Comparison of ENCODE assay signal across 8 cellular contexts in the genomic region with DNA sequence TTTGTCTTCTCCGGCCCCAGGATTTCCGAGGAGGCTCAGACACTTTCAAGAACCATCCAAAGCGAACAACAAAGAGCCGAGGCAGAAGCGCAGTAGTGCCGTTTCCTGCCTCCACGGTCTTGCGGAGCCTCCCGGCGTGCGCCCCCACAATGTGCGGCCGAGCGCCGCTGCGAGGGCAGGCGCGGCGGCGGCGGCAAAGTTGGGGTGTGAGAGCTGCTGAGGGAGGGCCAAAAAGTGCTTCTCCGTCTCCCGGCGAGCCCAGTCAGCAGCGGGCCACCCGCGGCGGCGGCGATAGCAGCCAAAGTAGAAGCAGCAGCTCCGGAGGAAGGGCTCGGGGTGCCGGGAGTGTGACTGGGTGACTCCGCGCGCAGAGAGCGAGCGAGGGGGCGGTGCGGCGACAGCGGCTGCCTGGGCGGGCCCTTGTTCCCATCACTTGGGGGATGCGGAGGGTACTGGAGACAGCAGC.
DNase-seq lines count a peak whose midpoint lies in the region; ATAC-seq lines count a peak whose summit lies in the region.

No MANE protein-coding gene starts in this region.

- intact Hi-C loops in activated CD4-positive, alpha-beta T cell treated with anti-CD3 and anti-CD28 coated beads for 36 hours (cut with DNase I, micrococcal nuclease), result loop anchor here in 1 of 2 experiments (5.0 kb wide), 1 partner anchor 346 kb away; no protein-coding TSS in a partner anchor
- intact Hi-C loops in left cardiac atrium (cut with DNase I), result no loop called here

- H3K9ac ChIP-seq in trophoblast cell (ENCODE audit: low read length), result peak overlapping the region; percentile 83

- H3K27me3 Mint-ChIP-seq in activated CD4-positive, alpha-beta T cell treated with anti-CD3 and anti-CD28 coated beads for 36 hours, result peaks cover 11% of the 10 kb centered on the region
- H3K27me3 Mint-ChIP-seq in activated naive CD8-positive, alpha-beta T cell treated with anti-CD3 and anti-CD28 coated beads, Interleukin-2, amount 50 U/mL, for 24 hours, result peaks cover 17% of the 10 kb centered on the region

- H3K23ac ChIP-seq in trophoblast cell (ENCODE audit: low read length), result no peak overlapping the region

- no peak overlapping the region for H3K27ac Mint-ChIP-seq in activated CD4-positive, alpha-beta T cell treated with anti-CD3 and anti-CD28 coated beads for 36 hours
- H3K27ac Mint-ChIP-seq in activated naive CD8-positive, alpha-beta T cell treated with anti-CD3 and anti-CD28 coated beads, Interleukin-2, amount 50 U/mL, for 24 hours, result no peak overlapping the region

- H2BK12ac ChIP-seq in trophoblast cell (ENCODE audit: low read length), result peak overlapping the region; percentile 68

- peak overlapping the region; percentile 36 for H4K8ac ChIP-seq in trophoblast cell (ENCODE audit: low read depth, low read length)

- H3K79me2 ChIP-seq in trophoblast cell (ENCODE audit: control insufficient read depth, insufficient read depth, low read length, poor library complexity), result peaks cover 15% of the 10 kb centered on the region

- POLR2A ChIA-PET in activated CD4-positive, alpha-beta T cell treated with anti-CD3 and anti-CD28 coated beads for 36 hours (lab: Charles Lee), result no interaction called here

- CTCF ChIA-PET in activated CD4-positive, alpha-beta T cell treated with anti-CD3 and anti-CD28 coated beads for 36 hours (lab: Charles Lee), result no interaction called here

- H3K36me3 Mint-ChIP-seq in activated CD4-positive, alpha-beta T cell treated with anti-CD3 and anti-CD28 coated beads for 36 hours (ENCODE audit: low read depth), result no peaks in the 10 kb centered on the region
- no peaks in the 10 kb centered on the region for H3K36me3 Mint-ChIP-seq in activated naive CD8-positive, alpha-beta T cell treated with anti-CD3 and anti-CD28 coated beads, Interleukin-2, amount 50 U/mL, for 24 hours (ENCODE audit: low read depth)

- WGBS in trophoblast cell (ENCODE audit: extremely low coverage, insufficient coverage, insufficient read length), result no CpG with 5 or more reads among the region's 44 CpGs

- H4K91ac ChIP-seq in trophoblast cell (ENCODE audit: low read depth, low read length), result peak overlapping the region; percentile 20

- H3K9me3 Mint-ChIP-seq in activated CD4-positive, alpha-beta T cell treated with anti-CD3 and anti-CD28 coated beads for 36 hours (ENCODE audit: low read depth), result peaks cover under 1% of the 10 kb centered on the region
- no peaks in the 10 kb centered on the region for H3K9me3 Mint-ChIP-seq in activated naive CD8-positive, alpha-beta T cell treated with anti-CD3 and anti-CD28 coated beads, Interleukin-2, amount 50 U/mL, for 24 hours

- peak overlapping the region; percentile 93 for H3K4me3 ChIP-seq in trophoblast cell (ENCODE audit: low read depth, low read length)

- peak overlapping the region; percentile 19 for H3K4ac ChIP-seq in trophoblast cell (ENCODE audit: low read depth, low read length)

- H3K9me3 ChIP-seq in trophoblast cell (ENCODE audit: insufficient read depth, low read depth, low read length), result no peaks in the 10 kb centered on the region

- no peak overlapping the region for H4K12ac ChIP-seq in trophoblast cell (ENCODE audit: low read depth, low read length)

- H3K4me1 Mint-ChIP-seq in activated CD4-positive, alpha-beta T cell treated with anti-CD3 and anti-CD28 coated beads for 36 hours, result peaks cover 3% of the 10 kb centered on the region
- H3K4me1 Mint-ChIP-seq in activated naive CD8-positive, alpha-beta T cell treated with anti-CD3 and anti-CD28 coated beads, Interleukin-2, amount 50 U/mL, for 24 hours, result peaks cover 6% of the 10 kb centered on the region

- peaks cover 2 to 5% of the 10 kb centered on the region in 2 experiments for H3K4me1 ChIP-seq in trophoblast cell (ENCODE audit: control insufficient read depth in 1 of 2, insufficient read depth in 2 of 2, low read length in 2 of 2)

- H3K4me2 ChIP-seq in trophoblast cell (ENCODE audit: low read length), result peak overlapping the region; percentile 81

- H2BK5ac ChIP-seq in trophoblast cell (ENCODE audit: low read depth, low read length, poor library complexity), result peak overlapping the region; percentile 64

- H3K36me3 ChIP-seq in trophoblast cell (ENCODE audit: control insufficient read depth in 1 of 2, insufficient read depth in 2 of 2, low read length in 2 of 2), result no peaks in the 10 kb centered on the region

- peak overlapping the region; percentile 35 for H2BK120ac ChIP-seq in trophoblast cell (ENCODE audit: insufficient read depth, low read length, poor library complexity)

- peak overlapping the region; percentile 98 for H3K27ac ChIP-seq in trophoblast cell (ENCODE audit: low read depth, low read length)

- H2AFZ ChIP-seq in trophoblast cell (ENCODE audit: insufficient read depth, low read length, poor library complexity), result peak overlapping the region; percentile 43

- peaks cover 16% of the 10 kb centered on the region for H3K79me1 ChIP-seq in trophoblast cell (ENCODE audit: low read length)

- H3K18ac ChIP-seq in trophoblast cell (ENCODE audit: low read length), result peak overlapping the region; percentile 84

- no peaks in the 10 kb centered on the region for H3K27me3 ChIP-seq in trophoblast cell (ENCODE audit: insufficient read depth, low read length)

- DNase-seq in activated CD4-positive, alpha-beta T cell treated with anti-CD3 and anti-CD28 coated beads for 36 hours, result peak; percentile 45
- no peak for DNase-seq in activated CD4-positive, alpha-beta T cell treated with anti-CD3 and anti-CD28 coated beads, Interleukin-2, amount 50 U/mL, for 48 hours
- DNase-seq in Kasumi-1 (lab: John Stamatoyannopoulos, UW) (peak; percentile 71 to 78), left cardiac atrium (peak; percentile 63), trophoblast cell (peak; percentile 4 to 37)
- peak; percentile 18 for DNase-seq in activated naive CD8-positive, alpha-beta T cell treated with anti-CD3 and anti-CD28 coated beads, Interleukin-2, amount 50 U/mL, for 24 hours
- no peak for DNase-seq in activated CD4-positive, CD25-positive, alpha-beta regulatory T cell treated with anti-CD3 and anti-CD28 coated beads, Interleukin-2, amount 50 U/mL, for 72 hours
- DNase-seq in stimulated activated CD4-positive, alpha-beta T cell treated with anti-CD3 and anti-CD28 coated beads, Interleukin-4, amount 100 ng/mL, for 1 hour, result no peak

- ATAC-seq in activated CD4-positive, alpha-beta T cell treated with anti-CD3 and anti-CD28 coated beads for 36 hours, result peak; percentile 68
- peak; percentile 41 for ATAC-seq in activated naive CD8-positive, alpha-beta T cell treated with anti-CD3 and anti-CD28 coated beads, Interleukin-2, amount 50 U/mL, for 24 hours
- ATAC-seq in left cardiac atrium, result peak; percentile 79 to 85

- peak overlapping the region; percentile 57 for H3K14ac ChIP-seq in trophoblast cell (ENCODE audit: low read length)

- H3K4me3 Mint-ChIP-seq in activated CD4-positive, alpha-beta T cell treated with anti-CD3 and anti-CD28 coated beads for 36 hours, result no peak overlapping the region
- no peak overlapping the region for H3K4me3 Mint-ChIP-seq in activated naive CD8-positive, alpha-beta T cell treated with anti-CD3 and anti-CD28 coated beads, Interleukin-2, amount 50 U/mL, for 24 hours

- H2AK5ac ChIP-seq in trophoblast cell (ENCODE audit: low read length), result no peak overlapping the region

Comparison
In these comparisons a context has a peak if more than half of its experiments do, and no peak if none do; other contexts are left out.
1. DNase-seq: peak in activated CD4-positive, alpha-beta T cell treated with anti-CD3 and anti-CD28 coated beads for 36 hours (single experiment), Kasumi-1 (2 of 2), activated naive CD8-positive, alpha-beta T cell treated with anti-CD3 and anti-CD28 coated beads, Interleukin-2, amount 50 U/mL, for 24 hours (single experiment), left cardiac atrium (single experiment) and trophoblast cell (2 of 2); none in activated CD4-positive, alpha-beta T cell treated with anti-CD3 and anti-CD28 coated beads, Interleukin-2, amount 50 U/mL, for 48 hours (0 of 2), activated CD4-positive, CD25-positive, alpha-beta regulatory T cell treated with anti-CD3 and anti-CD28 coated beads, Interleukin-2, amount 50 U/mL, for 72 hours (single experiment) and stimulated activated CD4-positive, alpha-beta T cell treated with anti-CD3 and anti-CD28 coated beads, Interleukin-4, amount 100 ng/mL, for 1 hour (single experiment).
2. Peak in every context shown above with its lines, with median percentiles within 50 percentile points of each other: ATAC-seq.